14 cellular contexts compared by ENCODE assay signal in genomic region chr4:109820563-109820962, GRCh38. TPM values are rescaled to one million over a fixed set of nuclear protein-coding genes. Genes with fewer than 3 reads are reported as not detected.
DNase-seq lines count a peak whose midpoint lies in the region; ATAC-seq and TF ChIP-seq lines count a peak whose summit lies in the region.
"Had no signal": no experiment of that assay in that cellular context is flagged by ENCODE, and none has a peak within 500 bp of the region (broad histone marks: within the 10 kb centered on the region; RNA-seq: fewer than 3 reads in every experiment).

No MANE protein-coding gene starts in this region.

- DNase-seq in natural killer cell treated with Interleukin-12 subunit alpha and Interleukin-12 subunit beta and Interleukin-15 and Interleukin-18, amount 100 ng/mL, for 72 hours (ENCODE audit: low spot score) = no peak
- no peak for DNase-seq in natural killer cell
- no peak for DNase-seq in activated T-helper 1 cell treated with anti-CD3 and anti-CD28 coated beads, Interleukin-12 subunit alpha, Interleukin-12 subunit beta, Interleukin-2, Interleukin-4 antibody, amounts not matched to agents 30 ng/mL and 10 ng/mL and 1 ng/mL, durations not matched to agents 14 hours and 24 hours and 36 hours (ENCODE audit: low spot score)
- no peak for DNase-seq in effector memory CD8-positive, alpha-beta T cell
- peak; percentile 66 for DNase-seq in testis
- DNase-seq in islet precursor cell = no peak
- DNase-seq: body of pancreas; effector memory CD4-positive, alpha-beta T cell; kidney glomerular epithelial cell; NCI-H226; PC-9 had no signal

- no peak for TF ChIP-seq CTCF in natural killer cell (IDR thresholded peaks at IDR 0.05)
- no peak for TF ChIP-seq CTCF in testis (IDR thresholded peaks at IDR 0.05)

- H3K4me1 ChIP-seq in testis = peaks cover 8% of the 10 kb centered on the region

- intact Hi-C loops in natural killer cell (cut with micrococcal nuclease) = no loop called here
- intact Hi-C loops in activated T-helper 1 cell treated with anti-CD3 and anti-CD28 coated beads, Interleukin-12 subunit alpha, Interleukin-12 subunit beta, Interleukin-2, Interleukin-4 antibody, amounts not matched to agents 30 ng/mL and 10 ng/mL and 1 ng/mL, durations not matched to agents 14 hours and 24 hours and 36 hours (cut with micrococcal nuclease) = loop anchor here (2.0 kb wide), 1 partner anchor 376 kb away; no protein-coding TSS in a partner anchor
- intact Hi-C loops in testis (cut with DNase I; ENCODE audit: low total_unique reads) = loop anchor here (10.0 kb wide), 1 partner anchor 396 kb away; no protein-coding TSS in a partner anchor

- no peaks in the 10 kb centered on the region for H3K27me3 Mint-ChIP-seq in natural killer cell treated with Interleukin-12 subunit alpha and Interleukin-12 subunit beta and Interleukin-15 and Interleukin-18, amount 100 ng/mL, for 72 hours
- no peaks in the 10 kb centered on the region for H3K27me3 Mint-ChIP-seq in natural killer cell (ENCODE audit: low read depth in 2 of 2)
- H3K27me3 Mint-ChIP-seq in activated T-helper 1 cell treated with anti-CD3 and anti-CD28 coated beads, Interleukin-12 subunit alpha, Interleukin-12 subunit beta, Interleukin-2, Interleukin-4 antibody, amounts not matched to agents 30 ng/mL and 10 ng/mL and 1 ng/mL, durations not matched to agents 14 hours and 24 hours and 36 hours (ENCODE audit: insufficient read depth) = no peaks in the 10 kb centered on the region
- no peaks in the 10 kb centered on the region for H3K27me3 Mint-ChIP-seq in effector memory CD8-positive, alpha-beta T cell

- H3K4me3 Mint-ChIP-seq in natural killer cell treated with Interleukin-12 subunit alpha and Interleukin-12 subunit beta and Interleukin-15 and Interleukin-18, amount 100 ng/mL, for 72 hours = peak overlapping the region; percentile 58
- H3K4me3 Mint-ChIP-seq in natural killer cell = no peak overlapping the region
- no peak overlapping the region for H3K4me3 Mint-ChIP-seq in activated T-helper 1 cell treated with anti-CD3 and anti-CD28 coated beads, Interleukin-12 subunit alpha, Interleukin-12 subunit beta, Interleukin-2, Interleukin-4 antibody, amounts not matched to agents 30 ng/mL and 10 ng/mL and 1 ng/mL, durations not matched to agents 14 hours and 24 hours and 36 hours
- no peak overlapping the region for H3K4me3 Mint-ChIP-seq in effector memory CD8-positive, alpha-beta T cell

- TF ChIP-seq POLR2A in testis (IDR thresholded peaks at IDR 0.05) = no peak

- H3K36me3 ChIP-seq in testis (ENCODE audit: low read depth, missing control alignments) = no peaks in the 10 kb centered on the region

- H3K27me3 ChIP-seq in testis = no peaks in the 10 kb centered on the region
- H3K27me3 ChIP-seq: BLaER1, body of pancreas had no signal

- no peak overlapping the region for H3K4me3 ChIP-seq in testis
- H3K4me3 ChIP-seq: BLaER1, body of pancreas, PC-9 had no signal

- no peak for ATAC-seq in natural killer cell treated with Interleukin-12 subunit alpha and Interleukin-12 subunit beta and Interleukin-15 and Interleukin-18, amount 100 ng/mL, for 72 hours
- ATAC-seq in natural killer cell (no peak), HG03196 (IDR thresholded peaks at IDR 0.05; ENCODE audit: unreplicated experiment) (no peak), HG03565 (IDR thresholded peaks at IDR 0.05; ENCODE audit: unreplicated experiment) (no peak)
- no peak for ATAC-seq in effector memory CD8-positive, alpha-beta T cell (replicated peaks)
- ATAC-seq: body of pancreas had no signal

- H3K9me3 ChIP-seq in testis = no peaks in the 10 kb centered on the region
- H3K9me3 ChIP-seq: BLaER1, body of pancreas had no signal

- H3K4me1 Mint-ChIP-seq in natural killer cell treated with Interleukin-12 subunit alpha and Interleukin-12 subunit beta and Interleukin-15 and Interleukin-18, amount 100 ng/mL, for 72 hours (ENCODE audit: low read depth in 2 of 2) = peaks cover 32 to 42% of the 10 kb centered on the region in 2 donors
- H3K4me1 Mint-ChIP-seq in natural killer cell = peaks cover 27 to 32% of the 10 kb centered on the region in 2 donors
- peaks cover 59% of the 10 kb centered on the region for H3K4me1 Mint-ChIP-seq in activated T-helper 1 cell treated with anti-CD3 and anti-CD28 coated beads, Interleukin-12 subunit alpha, Interleukin-12 subunit beta, Interleukin-2, Interleukin-4 antibody, amounts not matched to agents 30 ng/mL and 10 ng/mL and 1 ng/mL, durations not matched to agents 14 hours and 24 hours and 36 hours (ENCODE audit: low read depth)
- H3K4me1 Mint-ChIP-seq in effector memory CD8-positive, alpha-beta T cell (ENCODE audit: low read depth in 2 of 2) = peaks cover 26 to 45% of the 10 kb centered on the region in 2 donors

- H3K9me3 Mint-ChIP-seq in natural killer cell treated with Interleukin-12 subunit alpha and Interleukin-12 subunit beta and Interleukin-15 and Interleukin-18, amount 100 ng/mL, for 72 hours = no peaks in the 10 kb centered on the region
- no peaks in the 10 kb centered on the region for H3K9me3 Mint-ChIP-seq in natural killer cell
- no peaks in the 10 kb centered on the region for H3K9me3 Mint-ChIP-seq in activated T-helper 1 cell treated with anti-CD3 and anti-CD28 coated beads, Interleukin-12 subunit alpha, Interleukin-12 subunit beta, Interleukin-2, Interleukin-4 antibody, amounts not matched to agents 30 ng/mL and 10 ng/mL and 1 ng/mL, durations not matched to agents 14 hours and 24 hours and 36 hours
- no peaks in the 10 kb centered on the region for H3K9me3 Mint-ChIP-seq in effector memory CD8-positive, alpha-beta T cell

- 58 to 65% methylated on average over 2 of the region's 2 CpGs for WGBS in testis, 2 donors

- H3K27ac ChIP-seq in testis = peak overlapping the region in 1 of 2 donors; percentile 26
- H3K27ac ChIP-seq: BLaER1, body of pancreas, PC-9 had no signal

- peak overlapping the region in 1 of 2 donors; percentile 13 for H3K27ac Mint-ChIP-seq in natural killer cell treated with Interleukin-12 subunit alpha and Interleukin-12 subunit beta and Interleukin-15 and Interleukin-18, amount 100 ng/mL, for 72 hours
- peak overlapping the region in 1 of 2 donors; percentile 6 for H3K27ac Mint-ChIP-seq in natural killer cell
- peak overlapping the region; percentile 66 for H3K27ac Mint-ChIP-seq in activated T-helper 1 cell treated with anti-CD3 and anti-CD28 coated beads, Interleukin-12 subunit alpha, Interleukin-12 subunit beta, Interleukin-2, Interleukin-4 antibody, amounts not matched to agents 30 ng/mL and 10 ng/mL and 1 ng/mL, durations not matched to agents 14 hours and 24 hours and 36 hours
- peak overlapping the region; percentile 16 to 61 for H3K27ac Mint-ChIP-seq in effector memory CD8-positive, alpha-beta T cell

- peaks cover 54% of the 10 kb centered on the region for H3K36me3 Mint-ChIP-seq in natural killer cell treated with Interleukin-12 subunit alpha and Interleukin-12 subunit beta and Interleukin-15 and Interleukin-18, amount 100 ng/mL, for 72 hours
- H3K36me3 Mint-ChIP-seq in natural killer cell = no peaks in the 10 kb centered on the region
- peaks cover 64% of the 10 kb centered on the region for H3K36me3 Mint-ChIP-seq in activated T-helper 1 cell treated with anti-CD3 and anti-CD28 coated beads, Interleukin-12 subunit alpha, Interleukin-12 subunit beta, Interleukin-2, Interleukin-4 antibody, amounts not matched to agents 30 ng/mL and 10 ng/mL and 1 ng/mL, durations not matched to agents 14 hours and 24 hours and 36 hours (ENCODE audit: low read depth)
- peaks cover 41% of the 10 kb centered on the region for H3K36me3 Mint-ChIP-seq in effector memory CD8-positive, alpha-beta T cell (ENCODE audit: insufficient read depth)

RNA-seq across cellular contexts. Expression of gene GAR1, which starts 5.0 kb away (rescaled TPM):
- total RNA-seq in natural killer cell treated with Interleukin-12 subunit alpha and Interleukin-12 subunit beta and Interleukin-15 and Interleukin-18, amount 100 ng/mL, for 72 hours = 10 to 100 TPM; 22.1 to 35.2 TPM
- total RNA-seq in natural killer cell = 10 to 100 TPM in 1 of 3 donors, 1 to 10 TPM in 2; 9.5 to 11.2 (median 9.7) TPM
- 53.2 and 61.3 TPM in 2 replicates for total RNA-seq in activated T-helper 1 cell treated with anti-CD3 and anti-CD28 coated beads, Interleukin-12 subunit alpha, Interleukin-12 subunit beta, Interleukin-2, Interleukin-4 antibody, amounts not matched to agents 30 ng/mL and 10 ng/mL and 1 ng/mL, durations not matched to agents 14 hours and 24 hours and 36 hours
- 10 to 100 TPM; 14.5 to 17.8 TPM for total RNA-seq in testis
- 28.5 TPM for polyA plus RNA-seq in testis (ENCODE audit: insufficient read depth, low read depth, low replicate concordance)

RNA-seq across cellular contexts. Expression of gene RRH, which starts 7.2 kb away (rescaled TPM):
- under 1 TPM in 1 of 2 donors, not detected in 1; 0.31 TPM for total RNA-seq in natural killer cell treated with Interleukin-12 subunit alpha and Interleukin-12 subunit beta and Interleukin-15 and Interleukin-18, amount 100 ng/mL, for 72 hours
- under 1 TPM in 1 of 3 donors, not detected in 2; 0.24 TPM for total RNA-seq in natural killer cell
- total RNA-seq in activated T-helper 1 cell treated with anti-CD3 and anti-CD28 coated beads, Interleukin-12 subunit alpha, Interleukin-12 subunit beta, Interleukin-2, Interleukin-4 antibody, amounts not matched to agents 30 ng/mL and 10 ng/mL and 1 ng/mL, durations not matched to agents 14 hours and 24 hours and 36 hours = 0.13 TPM in 1 of 2 replicates, not detected in the other
- 1 to 10 TPM in 1 of 2 donors, under 1 TPM in 1; 0.43 to 1.0 TPM for total RNA-seq in testis
- 0.51 TPM for polyA plus RNA-seq in testis (ENCODE audit: insufficient read depth, low read depth, low replicate concordance)
- total RNA-seq: body of pancreas had no signal

RNA-seq across cellular contexts. Expression of gene CFI, which starts 18.8 kb away (rescaled TPM):
- total RNA-seq in natural killer cell treated with Interleukin-12 subunit alpha and Interleukin-12 subunit beta and Interleukin-15 and Interleukin-18, amount 100 ng/mL, for 72 hours = not detected
- total RNA-seq in natural killer cell (not detected), testis (10 to 100 TPM in 1 of 2 donors, 1 to 10 TPM in 1; 4.3 to 24.5 TPM)
- 0.10 TPM in 1 of 2 replicates, not detected in the other for total RNA-seq in activated T-helper 1 cell treated with anti-CD3 and anti-CD28 coated beads, Interleukin-12 subunit alpha, Interleukin-12 subunit beta, Interleukin-2, Interleukin-4 antibody, amounts not matched to agents 30 ng/mL and 10 ng/mL and 1 ng/mL, durations not matched to agents 14 hours and 24 hours and 36 hours
- polyA plus RNA-seq in testis (ENCODE audit: insufficient read depth, low read depth, low replicate concordance) = 26.0 TPM

RNA-seq across cellular contexts. Expression of gene LRIT3, which starts 27.3 kb away (rescaled TPM):
- total RNA-seq in natural killer cell treated with Interleukin-12 subunit alpha and Interleukin-12 subunit beta and Interleukin-15 and Interleukin-18, amount 100 ng/mL, for 72 hours = under 1 TPM; 0.07 to 0.73 TPM
- total RNA-seq in natural killer cell (under 1 TPM in 2 of 3 donors, not detected in 1; 0.10 to 0.12 TPM), testis (1 to 10 TPM in 1 of 2 donors, under 1 TPM in 1; 0.37 to 1.2 TPM)
- 0.15 TPM in 1 of 2 replicates, not detected in the other for total RNA-seq in activated T-helper 1 cell treated with anti-CD3 and anti-CD28 coated beads, Interleukin-12 subunit alpha, Interleukin-12 subunit beta, Interleukin-2, Interleukin-4 antibody, amounts not matched to agents 30 ng/mL and 10 ng/mL and 1 ng/mL, durations not matched to agents 14 hours and 24 hours and 36 hours
- polyA plus RNA-seq in testis (ENCODE audit: insufficient read depth, low read depth, low replicate concordance) = 0.73 TPM
- total RNA-seq: PC-9 had no signal
